ENCODE assay signal across 26 cellular contexts in the genomic region with DNA sequence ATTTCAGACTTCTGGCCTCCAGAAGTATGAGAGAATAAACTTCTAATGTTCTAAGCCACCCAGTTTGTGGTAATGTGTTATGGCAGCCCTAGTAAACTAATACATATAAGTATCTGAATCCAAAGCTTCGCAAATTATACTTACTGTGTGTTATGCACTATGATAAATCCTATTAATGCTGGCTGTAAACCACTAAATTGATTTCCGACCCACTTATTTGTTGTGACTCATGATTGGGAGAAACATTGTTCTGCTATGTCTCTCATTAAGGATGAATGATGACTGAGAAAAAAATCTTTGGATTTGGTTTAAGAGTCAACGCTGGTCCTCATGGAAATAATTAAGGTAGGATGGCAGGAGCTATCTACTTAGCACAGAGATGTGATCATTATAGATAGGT.
"Had no signal": no experiment of that assay in that cellular context is flagged by ENCODE, and none has a peak within 500 bp of the region (broad histone marks: within the 10 kb centered on the region; RNA-seq: fewer than 3 reads in every experiment).

No MANE protein-coding gene starts in this region.

- H3K27me3 ChIP-seq: stomach, suprapubic skin, testis, thyroid gland, tibial artery, tibial nerve, transverse colon, upper lobe of left lung, upper lobe of right lung, uterus, vagina had no signal

- DNase-seq: stimulated activated CD4-positive, alpha-beta T cell treated with anti-CD3 and anti-CD28 coated beads, Interleukin-2, amount 100 ng/mL, for 48 hours; stimulated activated CD4-positive, alpha-beta T cell treated with anti-CD3 and anti-CD28 coated beads, Interleukin-4, amount 100 ng/mL, for 1 hour; stimulated activated CD4-positive, alpha-beta T cell treated with anti-CD3 and anti-CD28 coated beads, Interleukin-4, amount 100 ng/mL, for 24 hours; stimulated activated CD4-positive, alpha-beta T cell treated with anti-CD3 and anti-CD28 coated beads, Interleukin-4, amount 100 ng/mL, for 4 hours; stimulated activated CD8-positive, alpha-beta memory T cell treated with anti-CD3 and anti-CD28 coated beads, Interleukin-4, amount 100 ng/mL, for 48 hours; stimulated activated naive B cell treated with anti-CD40 and anti-IgM and Interleukin-4, amounts not matched to agents 10 μg/mL and 1 μg/mL and 100 μg/mL, for 72 hours; stimulated activated naive CD4-positive, alpha-beta T cell; stimulated activated naive CD4-positive, alpha-beta T cell treated with Interleukin-2 at 50 U/mL for 16 hours; stimulated activated naive CD8-positive, alpha-beta T cell treated with anti-CD3 and anti-CD28 coated beads, Interleukin-15, amount 100 ng/mL, for 72 hours; stimulated activated naive CD8-positive, alpha-beta T cell treated with anti-CD3 and anti-CD28 coated beads, Interleukin-15, Interleukin-2, amounts not matched to agents 100 U/mL and 50 U/mL, for 24 hours; stomach; substantia nigra; testis; thyroid gland; tibial artery; transverse colon; trophoblast cell; upper lobe of left lung; upper lobe of right lung; uterus had no signal

- H3K9me3 ChIP-seq: stomach, suprapubic skin, testis, thoracic aorta, thyroid gland, tibial artery, tibial nerve, transverse colon, upper lobe of left lung, upper lobe of right lung, uterus, vagina had no signal

- H3K4me1 ChIP-seq: stomach, transverse colon, upper lobe of right lung, uterus had no signal

- H3K27ac ChIP-seq: stomach, suprapubic skin, testis, thoracic aorta, thyroid gland, tibial artery, tibial nerve, transverse colon, upper lobe of left lung, upper lobe of right lung, uterus, vagina had no signal

- H3K4me3 ChIP-seq: stomach, suprapubic skin, testis, thoracic aorta, thyroid gland, tibial artery, tibial nerve, transverse colon, upper lobe of left lung, upper lobe of right lung, uterus, vagina had no signal

- H3K36me3 ChIP-seq: stomach, suprapubic skin, thyroid gland, tibial artery, tibial nerve, transverse colon, upper lobe of left lung, upper lobe of right lung, uterus, vagina had no signal

- ATAC-seq: stimulated activated effector memory CD8-positive, alpha-beta T cell treated with anti-CD3 and anti-CD28 coated beads, Interleukin-12 subunit alpha, Interleukin-12 subunit beta, amount 100 ng/mL, for 72 hours; stimulated activated memory B cell treated with anti-CD40 and anti-IgM and Interleukin-4, amounts not matched to agents 10 μg/mL and 1 μg/mL and 100 μg/mL, for 72 hours; stimulated activated naive B cell treated with anti-CD40 and anti-IgM and Interleukin-4, amounts not matched to agents 10 μg/mL and 1 μg/mL and 100 μg/mL, for 72 hours; stimulated activated naive CD8-positive, alpha-beta T cell treated with anti-CD3 and anti-CD28 coated beads, Interleukin-15, amount 100 ng/mL, for 72 hours; stimulated activated naive CD8-positive, alpha-beta T cell treated with anti-CD3 and anti-CD28 coated beads, Interleukin-15, Interleukin-2, amounts not matched to agents 100 U/mL and 50 U/mL, for 24 hours; upper lobe of right lung had no signal
